ENCODE assay signal across 8 cellular contexts in the genomic region with DNA sequence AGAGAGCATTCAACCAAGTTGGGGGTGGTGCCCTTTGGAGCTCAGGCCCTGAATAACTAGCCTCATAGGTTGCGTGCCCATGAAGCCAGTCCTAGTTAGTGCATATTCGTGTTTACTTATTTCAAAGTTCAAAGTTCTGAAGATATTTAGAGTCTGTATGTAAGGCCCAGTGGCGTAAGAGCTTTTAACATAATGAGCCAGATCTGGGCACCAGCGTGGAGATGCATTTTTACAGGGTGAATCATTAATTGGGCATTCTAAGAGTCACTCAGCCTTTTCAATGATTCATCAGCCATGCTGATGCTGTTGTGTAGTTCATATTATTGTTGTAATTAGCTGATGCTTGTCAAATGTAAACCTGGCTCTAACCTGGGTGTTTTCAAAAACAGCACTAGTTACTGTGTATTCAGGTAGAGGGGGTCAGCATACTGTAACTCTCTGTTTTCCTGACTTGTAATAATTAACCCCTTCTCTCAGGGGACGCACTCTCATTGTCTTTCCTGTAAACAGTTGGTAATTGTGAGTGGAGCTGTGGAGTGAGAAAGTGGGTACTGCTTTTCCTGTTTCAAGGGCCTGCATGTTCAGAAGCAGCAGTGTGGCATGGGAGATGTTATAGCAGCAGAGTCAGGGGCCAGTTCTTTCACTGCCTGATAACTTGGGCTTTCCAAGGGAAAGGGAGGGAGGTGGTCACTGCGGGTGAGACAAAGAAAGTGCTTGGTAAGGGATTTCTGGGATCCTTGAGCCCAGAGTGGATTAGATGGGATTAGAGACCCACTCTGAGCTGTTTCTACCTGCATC.
DNase-seq lines count a peak whose midpoint lies in the region; ATAC-seq and TF ChIP-seq lines count a peak whose summit lies in the region.

No MANE protein-coding gene starts in this region.

- no peak overlapping the region for H3K4me3 Mint-ChIP-seq in activated naive CD4-positive, alpha-beta T cell treated with anti-CD3 and anti-CD28 coated beads for 36 hours
- no peak overlapping the region for H3K4me3 Mint-ChIP-seq in stimulated activated effector memory CD8-positive, alpha-beta T cell treated with anti-CD3 and anti-CD28 coated beads, Interleukin-12 subunit alpha, Interleukin-12 subunit beta, amount 100 ng/mL, for 72 hours

- no peak overlapping the region for H3K9ac ChIP-seq in mammary epithelial cell (ENCODE audit: insufficient read depth, low read length)

- TF ChIP-seq CTCF in mammary epithelial cell (conservative IDR thresholded peaks at IDR 0.05 in 1 of 2, IDR thresholded peaks at IDR 0.05 in 1 of 2; ENCODE audit: extremely low read depth in 1 of 2, insufficient read depth in 1 of 2, low read depth in 1 of 2, low read length in 2 of 2) (no peak), mucosa of descending colon (IDR thresholded peaks at IDR 0.05) (no peak)

- no peak overlapping the region for H3K4me3 ChIP-seq in MG63
- H3K4me3 ChIP-seq in mammary epithelial cell (replicated peaks in 1 of 3; ENCODE audit: insufficient read depth in 1 of 3, low read depth in 2 of 3, low read length in 3 of 3): no peak overlapping the region
- H3K4me3 ChIP-seq in mucosa of descending colon: no peak overlapping the region

- in situ Hi-C loops in mammary epithelial cell (cut with MboI; ENCODE audit: low sequenced_read_pairs in 2 of 2): no loop called here

- H2AFZ ChIP-seq in mammary epithelial cell (ENCODE audit: low read depth, low read length): no peak overlapping the region

- WGBS in mammary epithelial cell (ENCODE audit: low coverage, missing lambda C conversion rate): 40% methylated on average over 6 of the region's 6 CpGs

- peak overlapping the region; percentile 36 for H3K4me2 ChIP-seq in mammary epithelial cell (ENCODE audit: insufficient read depth, low read depth, low read length)

- H3K36me3 Mint-ChIP-seq in activated naive CD4-positive, alpha-beta T cell treated with anti-CD3 and anti-CD28 coated beads for 36 hours (ENCODE audit: low read depth): no peaks in the 10 kb centered on the region
- H3K36me3 Mint-ChIP-seq in stimulated activated effector memory CD8-positive, alpha-beta T cell treated with anti-CD3 and anti-CD28 coated beads, Interleukin-12 subunit alpha, Interleukin-12 subunit beta, amount 100 ng/mL, for 72 hours: no peaks in the 10 kb centered on the region

- no peaks in the 10 kb centered on the region for H3K27me3 Mint-ChIP-seq in activated naive CD4-positive, alpha-beta T cell treated with anti-CD3 and anti-CD28 coated beads for 36 hours (ENCODE audit: low read depth)

- intact Hi-C loops in mammary epithelial cell (cut with micrococcal nuclease) (no loop called here), mucosa of descending colon (cut with DNase I, micrococcal nuclease) (no loop called here)
- intact Hi-C loops in activated naive CD4-positive, alpha-beta T cell treated with anti-CD3 and anti-CD28 coated beads for 36 hours (cut with micrococcal nuclease): no loop called here

- ATAC-seq in mucosa of descending colon: peak; percentile 56
- no peak for ATAC-seq in GM21515 (IDR thresholded peaks at IDR 0.05; ENCODE audit: unreplicated experiment)
- no peak for ATAC-seq in stimulated activated effector memory CD8-positive, alpha-beta T cell treated with anti-CD3 and anti-CD28 coated beads, Interleukin-12 subunit alpha, Interleukin-12 subunit beta, amount 100 ng/mL, for 72 hours

- CTCF ChIA-PET in mammary epithelial cell (lab: Charles Lee; ENCODE audit: low non-redundant PET): interaction anchor here (0.5 to 0.6 kb wide), 2 partner anchors 104 to 1897 kb away, joined by 3 read pairs; no protein-coding TSS in a partner anchor
- CTCF ChIA-PET in activated naive CD4-positive, alpha-beta T cell treated with anti-CD3 and anti-CD28 coated beads for 36 hours (lab: Charles Lee): interaction anchor here (2.1 kb wide), 1 partner anchor 81 kb away, joined by 4 read pairs; no protein-coding TSS in a partner anchor

- no peaks in the 10 kb centered on the region for H3K4me1 Mint-ChIP-seq in activated naive CD4-positive, alpha-beta T cell treated with anti-CD3 and anti-CD28 coated beads for 36 hours (ENCODE audit: low read depth)
- H3K4me1 Mint-ChIP-seq in stimulated activated effector memory CD8-positive, alpha-beta T cell treated with anti-CD3 and anti-CD28 coated beads, Interleukin-12 subunit alpha, Interleukin-12 subunit beta, amount 100 ng/mL, for 72 hours: no peaks in the 10 kb centered on the region

- H3K27me3 ChIP-seq in MG63 (no peaks in the 10 kb centered on the region), mammary epithelial cell (ENCODE audit: insufficient read depth, low read length) (peaks cover 3% of the 10 kb centered on the region)

- H3K4me1 ChIP-seq in mammary epithelial cell (ENCODE audit: insufficient read depth, low read length): peaks cover 15% of the 10 kb centered on the region
- H3K4me1 ChIP-seq in mucosa of descending colon (ENCODE audit: low read depth): peaks cover 43% of the 10 kb centered on the region

- H4K20me1 ChIP-seq in mammary epithelial cell (ENCODE audit: insufficient read depth, low read length): no peaks in the 10 kb centered on the region

- H3K79me2 ChIP-seq in mammary epithelial cell (ENCODE audit: insufficient read depth, low read length): no peaks in the 10 kb centered on the region

- no peak overlapping the region for H3K27ac Mint-ChIP-seq in activated naive CD4-positive, alpha-beta T cell treated with anti-CD3 and anti-CD28 coated beads for 36 hours
- no peak overlapping the region for H3K27ac Mint-ChIP-seq in stimulated activated effector memory CD8-positive, alpha-beta T cell treated with anti-CD3 and anti-CD28 coated beads, Interleukin-12 subunit alpha, Interleukin-12 subunit beta, amount 100 ng/mL, for 72 hours

- dilution Hi-C loops in mammary epithelial cell (cut with HindIII; ENCODE audit: low sequenced_read_pairs): no loop called here

- no TSS peak for BruUV-seq in mammary epithelial cell (replicated peaks; lab: Mats Ljungman, UMichigan)

- peak; percentile 40 for DNase-seq in COLO668 (lab: John Stamatoyannopoulos, UW; ENCODE audit: unreplicated experiment)
- DNase-seq in MG63: peak; percentile 87
- peak; percentile 87 for DNase-seq in mammary epithelial cell
- peak in 1 of 3 donors; percentile 54 for DNase-seq in mucosa of descending colon
- DNase-seq in activated naive CD4-positive, alpha-beta T cell treated with anti-CD3 and anti-CD28 coated beads for 36 hours: no peak
- no peak for DNase-seq in NCI-H2171 treated with DMSO at 0.1 percent for 48 hours (lab: John Stamatoyannopoulos, UW)
- DNase-seq in stimulated activated effector memory CD8-positive, alpha-beta T cell treated with anti-CD3 and anti-CD28 coated beads, Interleukin-12 subunit alpha, Interleukin-12 subunit beta, amount 100 ng/mL, for 72 hours (ENCODE audit: low spot score in 2 of 2): no peak

- H3K36me3 ChIP-seq in MG63 (no peaks in the 10 kb centered on the region), mammary epithelial cell (ENCODE audit: insufficient read depth, low read length) (no peaks in the 10 kb centered on the region), mucosa of descending colon (ENCODE audit: low read depth) (no peaks in the 10 kb centered on the region)

- H3K9me3 ChIP-seq in MG63: peaks cover 3% of the 10 kb centered on the region; the same call in 1 of the 2 replicates
- no peaks in the 10 kb centered on the region for H3K9me3 ChIP-seq in mammary epithelial cell (replicated peaks; ENCODE audit: insufficient read depth, low read length)
- H3K9me3 ChIP-seq in mucosa of descending colon: peaks cover under 1% of the 10 kb centered on the region

- H3K27ac ChIP-seq in mammary epithelial cell (ENCODE audit: insufficient read depth, low read depth, low read length): no peak overlapping the region

- no peaks in the 10 kb centered on the region for H3K9me3 Mint-ChIP-seq in activated naive CD4-positive, alpha-beta T cell treated with anti-CD3 and anti-CD28 coated beads for 36 hours
- H3K9me3 Mint-ChIP-seq in stimulated activated effector memory CD8-positive, alpha-beta T cell treated with anti-CD3 and anti-CD28 coated beads, Interleukin-12 subunit alpha, Interleukin-12 subunit beta, amount 100 ng/mL, for 72 hours: no peaks in the 10 kb centered on the region

Comparison
In these comparisons a context has a peak if more than half of its experiments do, and no peak if none do; other contexts are left out.
1. DNase-seq: peak in COLO668 (single experiment), MG63 (single experiment) and mammary epithelial cell (single experiment); none in activated naive CD4-positive, alpha-beta T cell treated with anti-CD3 and anti-CD28 coated beads for 36 hours (single experiment), NCI-H2171 treated with DMSO at 0.1 percent for 48 hours (single experiment) and stimulated activated effector memory CD8-positive, alpha-beta T cell treated with anti-CD3 and anti-CD28 coated beads, Interleukin-12 subunit alpha, Interleukin-12 subunit beta, amount 100 ng/mL, for 72 hours (0 of 2).